ENCODE assay signal across 6 cellular contexts in the genomic region with DNA sequence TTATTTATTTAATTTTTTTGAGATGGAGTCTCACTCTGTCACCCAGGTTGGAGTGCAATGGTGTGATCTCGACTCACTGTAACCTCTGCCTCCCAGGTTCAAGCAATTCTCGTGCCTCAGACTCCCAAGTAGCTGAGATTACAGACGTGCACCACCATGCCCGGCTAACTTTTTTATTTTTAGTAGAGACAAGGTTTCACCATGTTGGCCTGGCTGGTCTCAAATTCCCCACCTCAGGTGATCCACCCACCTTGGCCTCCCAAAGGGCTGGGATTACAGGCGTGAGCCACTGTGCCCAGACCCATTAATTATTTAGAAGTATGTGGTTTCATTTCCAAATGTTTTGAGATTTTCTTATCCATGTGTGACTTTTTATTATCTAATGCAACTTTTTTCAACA. TPM values are rescaled to one million over a fixed set of nuclear protein-coding genes. Genes with fewer than 3 reads are reported as not detected.
"Had no signal": no experiment of that assay in that cellular context is flagged by ENCODE, and none has a peak within 500 bp of the region (broad histone marks: within the 10 kb centered on the region; RNA-seq: fewer than 3 reads in every experiment).

No MANE protein-coding gene starts in this region.

RNA-seq across cellular contexts. Expression of gene MYL4, which starts 42.3 kb away (rescaled TPM):
- total RNA-seq: subcutaneous adipose tissue, suprapubic skin, thoracic aorta, transverse colon, ureter, vagina had no signal
